In the genomic region with DNA sequence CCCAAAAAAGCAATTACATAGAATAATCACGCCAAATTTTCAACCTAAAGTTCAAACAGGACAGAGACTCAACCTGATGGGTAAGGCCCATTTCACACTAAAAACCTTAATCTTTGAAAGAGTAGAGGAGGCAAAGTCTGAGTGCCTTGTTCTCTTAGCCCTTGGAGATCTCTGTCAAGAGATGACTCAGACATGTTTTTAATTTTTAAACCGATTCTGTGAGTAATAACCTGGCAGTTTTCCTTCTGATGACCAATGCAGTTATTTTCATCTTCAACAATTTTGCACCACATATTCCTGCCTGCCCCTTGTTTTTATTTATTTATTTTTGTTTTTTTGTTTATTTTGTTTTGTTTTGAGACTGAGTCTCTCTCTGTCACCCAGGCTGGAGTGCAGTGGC, we compare ENCODE assay signal across 12 cellular contexts. TPM values are rescaled to one million over a fixed set of nuclear protein-coding genes. Genes with fewer than 3 reads are reported as not detected.
A peak's percentile ranks its signal among the peaks of the same experiment; 100 is the strongest.
DNase-seq lines count a peak whose midpoint lies in the region; ATAC-seq, FAIRE-seq and TF ChIP-seq lines count a peak whose summit lies in the region.
"Had no signal": no experiment of that assay in that cellular context is flagged by ENCODE, and none has a peak within 500 bp of the region (broad histone marks: within the 10 kb centered on the region; RNA-seq: fewer than 3 reads in every experiment).

No MANE protein-coding gene starts in this region.

- H3K9me3 Mint-ChIP-seq in CD8-positive, alpha-beta memory T cell = no peaks in the 10 kb centered on the region

- CTCF ChIA-PET in CD8-positive, alpha-beta memory T cell (lab: Charles Lee) = no interaction called here

- no peak overlapping the region for H2AFZ ChIP-seq in keratinocyte (ENCODE audit: control insufficient read depth, low read length)

- no peak overlapping the region for H3K4me2 ChIP-seq in keratinocyte (ENCODE audit: control insufficient read depth, extremely low read depth, insufficient read depth, low read depth, low read length)

- no peak for TF ChIP-seq CTCF in adrenal gland (IDR thresholded peaks at IDR 0.05)
- no peak for TF ChIP-seq CTCF in keratinocyte (optimal IDR thresholded peaks at IDR 0.05 in 1 of 3, IDR thresholded peaks at IDR 0.05 in 1 of 3, conservative IDR thresholded peaks at IDR 0.05 in 1 of 3; ENCODE audit: extremely low read depth in 1 of 3, insufficient read depth in 2 of 3, low read length in 3 of 3)

- H3K27me3 ChIP-seq in CD8-positive, alpha-beta memory T cell (ENCODE audit: insufficient read depth, low read length, poor library complexity, severe bottlenecking) = no peaks in the 10 kb centered on the region
- H3K27me3 ChIP-seq in adrenal gland = no peaks in the 10 kb centered on the region
- no peaks in the 10 kb centered on the region for H3K27me3 ChIP-seq in keratinocyte (ENCODE audit: control insufficient read depth, extremely low read depth, insufficient read depth, low read length)
- H3K27me3 ChIP-seq: gastrocnemius medialis had no signal

- peak overlapping the region in 2 of 8 donors; percentile 34 to 60 for H3K27ac Mint-ChIP-seq in CD8-positive, alpha-beta memory T cell

- H3K4me1 ChIP-seq in CD8-positive, alpha-beta memory T cell (ENCODE audit: insufficient read depth, low read length) = peaks cover 26% of the 10 kb centered on the region
- H3K4me1 ChIP-seq in adrenal gland (replicated peaks in 1 of 2) = peaks cover 7 to 12% of the 10 kb centered on the region in 2 donors
- H3K4me1 ChIP-seq in keratinocyte (ENCODE audit: control insufficient read depth, extremely low read depth, insufficient read depth, low read length) = peaks cover 7% of the 10 kb centered on the region

- no peaks in the 10 kb centered on the region for H3K79me2 ChIP-seq in keratinocyte (ENCODE audit: control insufficient read depth, insufficient read depth, low read length)

- peak overlapping the region in 4 of 7 donors; percentile 6 to 33 (median 12) for H3K4me3 Mint-ChIP-seq in CD8-positive, alpha-beta memory T cell

- no peak overlapping the region for H3K9ac ChIP-seq in keratinocyte (ENCODE audit: control insufficient read depth, extremely low read depth, insufficient read depth, low read length)

- WGBS in adrenal gland, 4 donors = 26 to 40% (median 32%) methylated on average over 2 of the region's 2 CpGs

- H3K27ac ChIP-seq in CD8-positive, alpha-beta memory T cell (ENCODE audit: low read depth, low read length) = no peak overlapping the region
- H3K27ac ChIP-seq in adrenal gland (peak overlapping the region in 3 of 5 donors; percentile 26 to 70 (median 47)), keratinocyte (ENCODE audit: control insufficient read depth, insufficient read depth, low read length) (no peak overlapping the region)
- H3K27ac ChIP-seq: gastrocnemius medialis, stomach had no signal

- no peak overlapping the region for H3K4me3 ChIP-seq in CD8-positive, alpha-beta memory T cell (ENCODE audit: low read length)
- H3K4me3 ChIP-seq in adrenal gland (no peak overlapping the region), keratinocyte (ENCODE audit: control insufficient read depth in 2 of 3, extremely low read depth in 1 of 3, insufficient read depth in 2 of 3, low read depth in 1 of 3, low read length in 3 of 3) (no peak overlapping the region)
- H3K4me3 ChIP-seq: gastrocnemius medialis, stomach had no signal

- H3K4me1 Mint-ChIP-seq in CD8-positive, alpha-beta memory T cell = peaks cover 41 to 49% (median 43%) of the 10 kb centered on the region in 3 donors

- H4K20me1 ChIP-seq in keratinocyte (ENCODE audit: control insufficient read depth, extremely low read depth, insufficient read depth, low read length) = no peaks in the 10 kb centered on the region

- H3K9me1 ChIP-seq in keratinocyte (ENCODE audit: control insufficient read depth, extremely low read depth, insufficient read depth, low read length) = no peaks in the 10 kb centered on the region

- H3K36me3 ChIP-seq in CD8-positive, alpha-beta memory T cell (ENCODE audit: insufficient read depth, low read length) = no peaks in the 10 kb centered on the region
- H3K36me3 ChIP-seq in adrenal gland (replicated peaks in 1 of 2) (no peaks in the 10 kb centered on the region), keratinocyte (ENCODE audit: control insufficient read depth in 2 of 2, extremely low read depth in 1 of 2, insufficient read depth in 2 of 2, low read length in 2 of 2) (no peaks in the 10 kb centered on the region)
- H3K36me3 ChIP-seq: gastrocnemius medialis, stomach had no signal

- dilution Hi-C loops in keratinocyte (cut with MboI; ENCODE audit: extremely low pct_ligation_motif_present, low sequenced_read_pairs) = no loop called here

- no peak for ATAC-seq in HG02938 (IDR thresholded peaks at IDR 0.05; ENCODE audit: unreplicated experiment)
- ATAC-seq: gastrocnemius medialis had no signal

- H3K36me3 Mint-ChIP-seq in CD8-positive, alpha-beta memory T cell = peaks cover 0 to 3% (median 0%) of the 10 kb centered on the region in 3 donors

- no peaks in the 10 kb centered on the region for H3K9me3 ChIP-seq in CD8-positive, alpha-beta memory T cell (ENCODE audit: low read length)
- H3K9me3 ChIP-seq in adrenal gland (replicated peaks in 1 of 3) = no peaks in the 10 kb centered on the region
- H3K9me3 ChIP-seq in keratinocyte (ENCODE audit: control insufficient read depth, low read depth, low read length) = no peaks in the 10 kb centered on the region
- H3K9me3 ChIP-seq: gastrocnemius medialis, stomach had no signal

- DNase-seq in CD8-positive, alpha-beta memory T cell = no peak
- DNase-seq in HT1080 (ENCODE audit: low read depth) (peak; percentile 80), adrenal gland (peak in 1 of 7 donors; percentile 16), keratinocyte (ENCODE audit: low read depth, low spot score) (no peak), ecto neural progenitor cell (ENCODE audit: low spot score) (no peak), cerebellum (ENCODE audit: low spot score) (no peak), inferior parietal cortex (ENCODE audit: extremely low spot score) (no peak)
- DNase-seq: activated gamma-delta T cell treated with Interleukin-2 at 50 U/mL for 16 hours, gastrocnemius medialis, stomach had no signal

- H3K27me3 Mint-ChIP-seq in CD8-positive, alpha-beta memory T cell = no peaks in the 10 kb centered on the region

- intact Hi-C loops in adrenal gland (cut with DNase I) = loop anchor here (5.0 kb wide), 2 partner anchors 113 to 343 kb away; no protein-coding TSS in a partner anchor

- TF ChIP-seq POLR2A in adrenal gland (IDR thresholded peaks at IDR 0.05) = peak in 1 of 2 donors; percentile 27

- peak; percentile 55 for FAIRE-seq in keratinocyte (lab: Jason Lieb, UNC)

- POLR2A ChIA-PET in CD8-positive, alpha-beta memory T cell (lab: Charles Lee) = no interaction called here

RNA-seq across cellular contexts. Expression of gene TNFSF9, which starts 11.5 kb away (rescaled TPM):
- 10 to 100 TPM; 11.3 to 12.1 TPM for total RNA-seq in CD8-positive, alpha-beta memory T cell
- 4.5 TPM for polyA plus RNA-seq in CD8-positive, alpha-beta memory T cell
- total RNA-seq in HT1080 (2014; rRNA removed; shearing (Covaris generic)) = 35.7 and 45.9 TPM in 2 replicates
- 31.7 and 38.3 TPM in 2 replicates for polyA plus RNA-seq in HT1080 (2015; cell fraction: cytosol; rRNA removed)
- polyA plus RNA-seq in HT1080 (2015; cell fraction: nucleus; rRNA removed) = 31.9 and 41.7 TPM in 2 replicates
- total RNA-seq in adrenal gland = 1 to 10 TPM in 3 of 8 donors, under 1 TPM in 4, not detected in 1; 0.50 to 1.6 (median 0.75) TPM
- under 1 TPM; 0.16 to 0.40 (median 0.32) TPM for polyA plus RNA-seq in adrenal gland
- polyA plus RNA-seq in keratinocyte = 11.1 to 12.8 TPM (median 12.3 TPM) in 3 replicates
- 5.9 TPM for polyA plus RNA-seq in keratinocyte (2011; ENCODE audit: low read depth)
- 7.6 and 8.5 TPM in 2 replicates for polyA plus RNA-seq in keratinocyte (2011; cell fraction: cytosol; rRNA removed)
- polyA plus RNA-seq in keratinocyte (2011; cell fraction: nucleus; rRNA removed) = 20.4 and 25.8 TPM in 2 replicates
- 19.1 and 22.5 TPM in 2 replicates for polyA plus RNA-seq in keratinocyte (2012; ENCODE audit: low replicate concordance)
- 4.0 to 11.9 TPM (median 4.3 TPM) in 3 replicates for polyA minus RNA-seq in keratinocyte
- 15.5 TPM for polyA minus RNA-seq in keratinocyte (2011; cell fraction: cytosol; rRNA and poly(A)+ RNA removed)
- 13.7 and 13.8 TPM in 2 replicates for polyA minus RNA-seq in keratinocyte (2011; cell fraction: nucleus; rRNA and poly(A)+ RNA removed)
- total RNA-seq in cerebellum = 1.2 TPM
- total RNA-seq: stomach had no signal

RNA-seq across cellular contexts. Expression of gene TUBB4A, which starts 17.2 kb away (rescaled TPM):
- total RNA-seq in CD8-positive, alpha-beta memory T cell = 1 to 10 TPM; 7.1 to 8.9 TPM
- polyA plus RNA-seq in CD8-positive, alpha-beta memory T cell = 5.9 TPM
- total RNA-seq in HT1080 (2014; rRNA removed; shearing (Covaris generic)) = 0.60 and 1.9 TPM in 2 replicates
- polyA plus RNA-seq in HT1080 (2015; cell fraction: cytosol; rRNA removed) = 0.62 and 1.9 TPM in 2 replicates
- 0.31 and 1.5 TPM in 2 replicates for polyA plus RNA-seq in HT1080 (2015; cell fraction: nucleus; rRNA removed)
- total RNA-seq in adrenal gland (100 to 1,000 TPM in 6 of 8 donors, 10 to 100 TPM in 2; 60.1 to 752 (median 192) TPM), cerebellum (52.7 TPM)
- polyA plus RNA-seq in adrenal gland (100 to 1,000 TPM in 1 of 3 donors, 10 to 100 TPM in 2; 50.4 to 560 (median 63.1) TPM), keratinocyte (not detected in 3 replicates)
- not detected for polyA plus RNA-seq in keratinocyte (2011; ENCODE audit: low read depth)
- polyA plus RNA-seq in keratinocyte (2011; cell fraction: cytosol; rRNA removed) = not detected in 2 replicates
- not detected in 2 replicates for polyA plus RNA-seq in keratinocyte (2011; cell fraction: nucleus; rRNA removed)
- not detected in 2 replicates for polyA plus RNA-seq in keratinocyte (2012; ENCODE audit: low replicate concordance)
- not detected in 3 replicates for polyA minus RNA-seq in keratinocyte
- not detected for polyA minus RNA-seq in keratinocyte (2011; cell fraction: cytosol; rRNA and poly(A)+ RNA removed)
- not detected in 2 replicates for polyA minus RNA-seq in keratinocyte (2011; cell fraction: nucleus; rRNA and poly(A)+ RNA removed)
- total RNA-seq: lung microvascular endothelial cell had no signal

RNA-seq across cellular contexts. Expression of gene DENND1C, which starts 37.7 kb away (rescaled TPM):
- total RNA-seq in CD8-positive, alpha-beta memory T cell = 10 to 100 TPM; 51.9 to 55.1 TPM
- 93.2 TPM for polyA plus RNA-seq in CD8-positive, alpha-beta memory T cell
- total RNA-seq in HT1080 (2014; rRNA removed; shearing (Covaris generic)) = 0.06 TPM in 1 of 2 replicates, not detected in the other
- polyA plus RNA-seq in HT1080 (2015; cell fraction: cytosol; rRNA removed) = 0.11 and 0.70 TPM in 2 replicates
- 0.57 and 1.1 TPM in 2 replicates for polyA plus RNA-seq in HT1080 (2015; cell fraction: nucleus; rRNA removed)
- 1 to 10 TPM in 7 of 8 donors, under 1 TPM in 1; 0.66 to 7.6 (median 4.4) TPM for total RNA-seq in adrenal gland
- 10 to 100 TPM in 1 of 3 donors, 1 to 10 TPM in 2; 1.4 to 12.1 (median 6.6) TPM for polyA plus RNA-seq in adrenal gland
- 0.09 to 0.13 TPM in 2 of 3 replicates, not detected in the other for polyA plus RNA-seq in keratinocyte
- polyA plus RNA-seq in keratinocyte (2011; ENCODE audit: low read depth) = not detected
- 0.06 and 0.09 TPM in 2 replicates for polyA plus RNA-seq in keratinocyte (2011; cell fraction: cytosol; rRNA removed)
- polyA plus RNA-seq in keratinocyte (2011; cell fraction: nucleus; rRNA removed) = 0.05 and 0.10 TPM in 2 replicates
- polyA plus RNA-seq in keratinocyte (2012; ENCODE audit: low replicate concordance) = 7.1 and 26.3 TPM in 2 replicates
- not detected in 3 replicates for polyA minus RNA-seq in keratinocyte
- polyA minus RNA-seq in keratinocyte (2011; cell fraction: cytosol; rRNA and poly(A)+ RNA removed) = not detected
- polyA minus RNA-seq in keratinocyte (2011; cell fraction: nucleus; rRNA and poly(A)+ RNA removed) = not detected in 2 replicates
- total RNA-seq in cerebellum = 0.18 TPM
- total RNA-seq: lung microvascular endothelial cell had no signal

RNA-seq across cellular contexts. Expression of gene CRB3, which starts 55.2 kb away (rescaled TPM):
- total RNA-seq in CD8-positive, alpha-beta memory T cell = 1 to 10 TPM in 1 of 2 experiments, under 1 TPM in 1; 0.88 to 1.8 TPM
- polyA plus RNA-seq in CD8-positive, alpha-beta memory T cell = 4.1 TPM
- total RNA-seq in HT1080 (2014; rRNA removed; shearing (Covaris generic)) = not detected in 2 replicates
- not detected in 2 replicates for polyA plus RNA-seq in HT1080 (2015; cell fraction: cytosol; rRNA removed)
- polyA plus RNA-seq in HT1080 (2015; cell fraction: nucleus; rRNA removed) = not detected in 2 replicates
- under 1 TPM in 4 of 8 donors, not detected in 4; 0.58 to 0.95 (median 0.77) TPM for total RNA-seq in adrenal gland
- polyA plus RNA-seq in adrenal gland = 1 to 10 TPM in 1 of 3 donors, under 1 TPM in 1, not detected in 1; 0.51 to 1.4 TPM
- polyA plus RNA-seq in keratinocyte = 5.5 to 11.9 TPM (median 6.1 TPM) in 3 replicates
- 10.4 TPM for polyA plus RNA-seq in keratinocyte (2011; ENCODE audit: low read depth)
- 5.8 and 15.3 TPM in 2 replicates for polyA plus RNA-seq in keratinocyte (2011; cell fraction: cytosol; rRNA removed)
- polyA plus RNA-seq in keratinocyte (2011; cell fraction: nucleus; rRNA removed) = 6.8 and 8.7 TPM in 2 replicates
- polyA plus RNA-seq in keratinocyte (2012; ENCODE audit: low replicate concordance) = 12.2 and 39.9 TPM in 2 replicates
- polyA minus RNA-seq in keratinocyte = 1.8 to 8.9 TPM (median 6.4 TPM) in 3 replicates
- 13.2 TPM for polyA minus RNA-seq in keratinocyte (2011; cell fraction: cytosol; rRNA and poly(A)+ RNA removed)
- polyA minus RNA-seq in keratinocyte (2011; cell fraction: nucleus; rRNA and poly(A)+ RNA removed) = 5.7 and 7.7 TPM in 2 replicates
- 4.3 TPM for total RNA-seq in cerebellum
- total RNA-seq: lung microvascular endothelial cell had no signal

RNA-seq across cellular contexts. Expression of gene SLC25A23, which starts 59.7 kb away (rescaled TPM):
- 10 to 100 TPM; 14.5 to 14.8 TPM for total RNA-seq in CD8-positive, alpha-beta memory T cell
- 19.9 TPM for polyA plus RNA-seq in CD8-positive, alpha-beta memory T cell
- total RNA-seq in HT1080 (2014; rRNA removed; shearing (Covaris generic)) = 34.8 and 39.5 TPM in 2 replicates
- polyA plus RNA-seq in HT1080 (2015; cell fraction: cytosol; rRNA removed) = 28.1 and 29.7 TPM in 2 replicates
- polyA plus RNA-seq in HT1080 (2015; cell fraction: nucleus; rRNA removed) = 8.7 and 15.7 TPM in 2 replicates
- total RNA-seq in adrenal gland (100 to 1,000 TPM in 3 of 8 donors, 10 to 100 TPM in 5; 41.7 to 189 (median 81.2) TPM), cerebellum (26.6 TPM)
- polyA plus RNA-seq in adrenal gland (10 to 100 TPM; 43.2 to 54.7 (median 49.3) TPM), keratinocyte (6.4 to 7.7 TPM (median 6.9 TPM) in 3 replicates)
- polyA plus RNA-seq in keratinocyte (2011; ENCODE audit: low read depth) = 30.3 TPM
- polyA plus RNA-seq in keratinocyte (2011; cell fraction: cytosol; rRNA removed) = 8.0 and 12.2 TPM in 2 replicates
- polyA plus RNA-seq in keratinocyte (2011; cell fraction: nucleus; rRNA removed) = 7.0 and 9.0 TPM in 2 replicates
- 29.0 and 38.5 TPM in 2 replicates for polyA plus RNA-seq in keratinocyte (2012; ENCODE audit: low replicate concordance)
- 6.6 to 43.3 TPM (median 13.9 TPM) in 3 replicates for polyA minus RNA-seq in keratinocyte
- polyA minus RNA-seq in keratinocyte (2011; cell fraction: cytosol; rRNA and poly(A)+ RNA removed) = 28.0 TPM
- polyA minus RNA-seq in keratinocyte (2011; cell fraction: nucleus; rRNA and poly(A)+ RNA removed) = 5.1 and 7.1 TPM in 2 replicates

Comparison
In these comparisons a context has a peak if more than half of its experiments do, and no peak if none do; other contexts are left out.
1. H3K27ac ChIP-seq: peak in adrenal gland (3 of 5); none in CD8-positive, alpha-beta memory T cell (single experiment) and keratinocyte (single experiment).
2. RNA of gene DENND1C, which starts 37.7 kb away (total RNA-seq): 51.9 to 55.1 TPM in CD8-positive, alpha-beta memory T cell; 0.66 to 7.6 TPM in adrenal gland, 0.18 TPM in cerebellum (single experiment) and 0.06 TPM in HT1080; every median in the first group is over 4 times any median in the second.